In the genomic region with DNA sequence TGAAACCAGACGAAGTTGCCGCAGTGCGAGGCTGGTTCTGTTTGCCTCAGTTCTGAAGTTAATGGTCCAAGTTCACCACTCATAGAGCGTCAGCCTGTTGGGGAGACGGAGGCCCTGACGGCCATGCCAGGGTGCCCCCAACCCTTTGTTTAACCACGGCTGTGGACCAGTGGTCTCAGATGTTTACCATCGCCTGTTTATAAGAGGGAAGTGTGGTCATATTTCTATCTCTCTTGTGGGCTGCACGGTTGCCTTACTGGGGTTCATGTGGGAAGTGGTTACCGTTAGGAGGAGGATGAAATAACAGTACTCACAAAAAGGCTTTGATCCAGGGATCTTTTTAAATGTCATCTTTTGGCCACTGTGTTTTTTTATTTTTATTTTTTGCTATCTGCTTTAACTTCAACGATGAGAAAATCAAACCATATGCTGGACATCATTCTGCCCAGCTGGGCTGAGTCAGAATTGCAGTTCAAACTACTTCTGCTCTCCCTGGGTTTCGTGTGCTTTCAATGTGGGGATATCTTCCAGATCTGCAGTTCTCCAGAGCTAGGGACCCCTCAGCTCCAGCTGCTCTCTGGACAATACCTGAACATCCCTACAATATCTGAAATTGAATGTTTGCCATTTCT, we compare ENCODE assay signal across 11 cellular contexts. TPM values are rescaled to one million over a fixed set of nuclear protein-coding genes. Genes with fewer than 3 reads are reported as not detected.
DNase-seq lines count a peak whose midpoint lies in the region; ATAC-seq, FAIRE-seq and TF ChIP-seq lines count a peak whose summit lies in the region.
"Had no signal": no experiment of that assay in that cellular context is flagged by ENCODE, and none has a peak within 500 bp of the region (broad histone marks: within the 10 kb centered on the region; RNA-seq: fewer than 3 reads in every experiment).

No MANE protein-coding gene starts in this region.

- no peak for DNase-seq in AG04450 (ENCODE audit: low read depth, low spot score)
- DNase-seq in HFFc6 = no peak
- DNase-seq in activated T-cell treated with anti-CD3 and anti-CD28 coated beads, Interleukin-2, amount 50 U/mL, for 72 hours = no peak
- DNase-seq in lower lobe of right lung = no peak
- DNase-seq in NCI-H748 (lab: John Stamatoyannopoulos, UW; ENCODE audit: unreplicated experiment) = no peak
- DNase-seq in HTR-8/SVneo (ENCODE audit: insufficient read length, low spot score) = no peak
- DNase-seq: dorsolateral prefrontal cortex had no signal

- H3K9me3 ChIP-seq in AG04450 (ENCODE audit: control insufficient read depth, insufficient read depth, low read length) = no peaks in the 10 kb centered on the region
- no peaks in the 10 kb centered on the region for H3K9me3 ChIP-seq in lower lobe of right lung

- peaks cover 98% of the 10 kb centered on the region for H3K4me1 ChIP-seq in lower lobe of right lung

- CTCF ChIA-PET in AG04450 (lab: Charles Lee) = interaction anchor here (0.6 to 1.7 kb wide), 2 partner anchors 40 to 135 kb away, joined by 3 to 7 read pairs; no protein-coding TSS in a partner anchor

- TF ChIP-seq CTCF in AG04450 (IDR thresholded peaks at IDR 0.05; ENCODE audit: low read depth, low read length) (no peak), HFFc6 (IDR thresholded peaks at IDR 0.05) (no peak), lower lobe of right lung (IDR thresholded peaks at IDR 0.05) (no peak)

- H3K27me3 Mint-ChIP-seq in HFFc6 (ENCODE audit: insufficient read depth) = peaks cover 2% of the 10 kb centered on the region; the same call in 1 of the 2 replicates
- H3K27me3 Mint-ChIP-seq in activated T-cell treated with anti-CD3 and anti-CD28 coated beads, Interleukin-2, amount 50 U/mL, for 72 hours (ENCODE audit: low read depth) = no peaks in the 10 kb centered on the region

- peak overlapping the region; percentile 71 for H3K27ac Mint-ChIP-seq in HFFc6
- H3K27ac Mint-ChIP-seq in activated T-cell treated with anti-CD3 and anti-CD28 coated beads, Interleukin-2, amount 50 U/mL, for 72 hours = peak overlapping the region; percentile 91

- peaks cover 99% of the 10 kb centered on the region for H3K4me1 Mint-ChIP-seq in HFFc6 (ENCODE audit: low read depth)
- peaks cover 99% of the 10 kb centered on the region for H3K4me1 Mint-ChIP-seq in activated T-cell treated with anti-CD3 and anti-CD28 coated beads, Interleukin-2, amount 50 U/mL, for 72 hours (ENCODE audit: low read depth)

- H3K9me3 Mint-ChIP-seq in HFFc6 = no peaks in the 10 kb centered on the region
- peaks cover 0 to 2% of the 10 kb centered on the region in 2 donors for H3K9me3 Mint-ChIP-seq in activated T-cell treated with anti-CD3 and anti-CD28 coated beads, Interleukin-2, amount 50 U/mL, for 72 hours

- FAIRE-seq in HTR-8/SVneo (lab: Jason Lieb, UNC) = no peak
- FAIRE-seq: HepG2 had no signal

- no peak for ATAC-seq in activated T-cell treated with anti-CD3 and anti-CD28 coated beads, Interleukin-2, amount 50 U/mL, for 72 hours (replicated peaks in 1 of 2)
- ATAC-seq in lower lobe of right lung = no peak
- no peak for ATAC-seq in HG03342 (IDR thresholded peaks at IDR 0.05; ENCODE audit: unreplicated experiment)
- no peak for ATAC-seq in GM19467 (IDR thresholded peaks at IDR 0.05; ENCODE audit: unreplicated experiment)
- ATAC-seq: HepG2 had no signal

- H3K27me3 ChIP-seq in AG04450 (ENCODE audit: control insufficient read depth, insufficient read depth, low read length) (no peaks in the 10 kb centered on the region), lower lobe of right lung (ENCODE audit: low read depth) (no peaks in the 10 kb centered on the region)
- H3K27me3 ChIP-seq: dorsolateral prefrontal cortex had no signal

- POLR2A ChIA-PET in AG04450 (lab: Yijun Ruan, JAX) = interaction anchor here (1.0 to 2.1 kb wide), 2 partner anchors 24 to 34 kb away, joined by 4 to 7 read pairs; no protein-coding TSS in a partner anchor

- H3K27ac ChIP-seq in AG04450 (ENCODE audit: low read depth, low read length) (peak overlapping the region; percentile 42), lower lobe of right lung (peak overlapping the region; percentile 47)
- H3K27ac ChIP-seq: dorsolateral prefrontal cortex had no signal

- H3K4me3 Mint-ChIP-seq in HFFc6 = peak overlapping the region; percentile 52; the same call in 1 of the 2 replicates
- H3K4me3 Mint-ChIP-seq in activated T-cell treated with anti-CD3 and anti-CD28 coated beads, Interleukin-2, amount 50 U/mL, for 72 hours = peak overlapping the region; percentile 76 to 83

- intact Hi-C loops in lower lobe of right lung (cut with DNase I) = no loop called here

- H3K36me3 ChIP-seq in lower lobe of right lung = no peaks in the 10 kb centered on the region

- H3K4me3 ChIP-seq in AG04450 (ENCODE audit: low read depth, low read length) = peak overlapping the region; percentile 1; the same call in 1 of the 2 replicates
- no peak overlapping the region for H3K4me3 ChIP-seq in lower lobe of right lung
- H3K4me3 ChIP-seq: dorsolateral prefrontal cortex, skin epidermis had no signal

- peaks cover 78% of the 10 kb centered on the region for H3K36me3 Mint-ChIP-seq in HFFc6 (ENCODE audit: low read depth)
- H3K36me3 Mint-ChIP-seq in activated T-cell treated with anti-CD3 and anti-CD28 coated beads, Interleukin-2, amount 50 U/mL, for 72 hours (ENCODE audit: insufficient read depth in 2 of 2) = peaks cover 6 to 11% of the 10 kb centered on the region in 2 donors

RNA-seq across cellular contexts. Expression of a gene that starts 17.8 kb away (rescaled TPM):
- 115 and 138 TPM in 2 replicates for polyA plus RNA-seq in AG04450 (2011; rRNA removed)
- polyA minus RNA-seq in AG04450 (2011; rRNA and poly(A)+ RNA removed) = 168 and 203 TPM in 2 replicates
- 100 to 1,000 TPM in 4 of 6 experiments, 10 to 100 TPM in 2; 54.3 to 132 (median 118) TPM for total RNA-seq in HFFc6 (2021; fragmentation: NEBNext Ultra II Directional; extraction: Animal tissue kit (Norgen Biotek cat#: 25700))
- total RNA-seq in activated T-cell treated with anti-CD3 and anti-CD28 coated beads, Interleukin-2, amount 50 U/mL, for 72 hours = 10 to 100 TPM; 47.4 to 68.9 TPM
- total RNA-seq in lower lobe of right lung = 25.7 TPM
